Comparison of ENCODE assay signal across 22 cellular contexts in the genomic region with DNA sequence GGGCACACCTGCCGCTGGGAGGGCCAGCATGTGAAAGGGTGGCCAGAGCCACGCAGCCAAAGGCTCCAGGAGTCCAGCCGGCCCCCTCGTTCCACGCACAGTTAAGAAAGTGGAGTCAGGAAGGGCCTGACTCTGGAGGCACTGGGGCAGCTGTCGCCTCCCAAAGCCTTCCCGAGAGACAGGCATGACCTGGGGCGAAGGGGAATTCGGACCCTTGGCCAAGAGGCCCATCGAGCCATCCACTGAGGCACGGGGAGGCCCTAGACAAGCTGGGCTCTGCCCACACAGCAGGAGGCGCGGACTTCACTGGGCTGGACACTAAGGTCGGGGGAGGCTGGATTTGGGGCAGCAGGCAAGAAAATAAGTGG. TPM values are rescaled to one million over a fixed set of nuclear protein-coding genes. Genes with fewer than 3 reads are reported as not detected.
DNase-seq lines count a peak whose midpoint lies in the region; ATAC-seq, FAIRE-seq and TF ChIP-seq lines count a peak whose summit lies in the region.
"Had no signal": no experiment of that assay in that cellular context is flagged by ENCODE, and none has a peak within 500 bp of the region (broad histone marks: within the 10 kb centered on the region; RNA-seq: fewer than 3 reads in every experiment).

No MANE protein-coding gene starts in this region.

- TF ChIP-seq CTCF in osteocyte (IDR thresholded peaks at IDR 0.05) (no peak), uterus (IDR thresholded peaks at IDR 0.05) (no peak)

- no peak for FAIRE-seq in small intestine (lab: Jason Lieb, UNC)
- FAIRE-seq: GM12878, urothelium cell line had no signal

- intact Hi-C loops in left ventricle myocardium superior (cut with micrococcal nuclease), result no loop called here
- intact Hi-C loops in Right ventricle myocardium inferior (cut with DNase I), result no loop called here
- intact Hi-C loops in uterus (cut with DNase I; ENCODE audit: low total_unique reads), result no loop called here

- DNase-seq in left ventricle myocardium superior (no peak), Right ventricle myocardium inferior (ENCODE audit: missing footprints) (no peak), islet precursor cell (peak; percentile 55), osteocyte (ENCODE audit: extremely low spot score, unreplicated experiment) (peak; percentile 74), uterus (no peak), small intestine (no peak)
- no peak for DNase-seq in NK-92 treated with Interleukin-12 subunit alpha and Interleukin-12 subunit beta, amount 100 ng/mL, for 24 hours (lab: John Stamatoyannopoulos, UW)
- no peak for DNase-seq in activated naive CD8-positive, alpha-beta T cell treated with anti-CD3 and anti-CD28 coated beads for 36 hours
- DNase-seq: activated CD4-positive, alpha-beta T cell treated with anti-CD3 and anti-CD28 coated beads, Interleukin-2, amount 50 U/mL, for 48 hours; effector memory CD8-positive, alpha-beta T cell; KBM-7; NCI-H1092 had no signal

- WGBS in small intestine, 3 donors, result 45 to 83% (median 76%) methylated on average over 14 of the region's 14 CpGs

- TF ChIP-seq POLR2A in uterus (IDR thresholded peaks at IDR 0.05), result no peak

- H3K4me1 ChIP-seq in uterus, result peaks cover 6 to 35% of the 10 kb centered on the region in 2 donors
- H3K4me1 ChIP-seq in small intestine (ENCODE audit: control insufficient read depth in 2 of 2, insufficient read depth in 1 of 2, low read depth in 1 of 2, low read length in 1 of 2), result peaks cover 0 to 2% of the 10 kb centered on the region in 2 donors

- no peaks in the 10 kb centered on the region for H3K36me3 Mint-ChIP-seq in osteocyte (ENCODE audit: unreplicated experiment)
- no peaks in the 10 kb centered on the region for H3K36me3 Mint-ChIP-seq in activated naive CD8-positive, alpha-beta T cell treated with anti-CD3 and anti-CD28 coated beads for 36 hours
- H3K36me3 Mint-ChIP-seq: stimulated activated memory B cell treated with anti-CD40 and anti-IgM and Interleukin-4, amounts not matched to agents 10 μg/mL and 1 μg/mL and 100 μg/mL, for 72 hours had no signal

- ATAC-seq in left ventricle myocardium superior, result peak; percentile 1
- no peak for ATAC-seq in Right ventricle myocardium inferior
- ATAC-seq: effector memory CD8-positive, alpha-beta T cell; GM12878; Panc1; stimulated activated memory B cell treated with anti-CD40 and anti-IgM and Interleukin-4, amounts not matched to agents 10 μg/mL and 1 μg/mL and 100 μg/mL, for 72 hours had no signal

- H3K9me3 ChIP-seq in uterus, result no peaks in the 10 kb centered on the region
- no peaks in the 10 kb centered on the region for H3K9me3 ChIP-seq in small intestine (ENCODE audit: control insufficient read depth, low read depth)

- H3K4me3 ChIP-seq in uterus (no peak overlapping the region), small intestine (ENCODE audit: low read depth in 1 of 2, low read length in 2 of 2) (no peak overlapping the region)
- H3K4me3 ChIP-seq: GM12878, smooth muscle cell had no signal

- no peaks in the 10 kb centered on the region for H3K27me3 ChIP-seq in uterus
- H3K27me3 ChIP-seq in small intestine (ENCODE audit: control insufficient read depth in 2 of 2, insufficient read depth in 2 of 2, low read length in 2 of 2), result no peaks in the 10 kb centered on the region

- H3K27ac ChIP-seq in uterus (peak overlapping the region; percentile 69 to 86), small intestine (ENCODE audit: low read depth in 1 of 2, low read length in 1 of 2) (peak overlapping the region in 1 of 2 donors; percentile 57)

- no peaks in the 10 kb centered on the region for H3K36me3 ChIP-seq in uterus
- no peaks in the 10 kb centered on the region for H3K36me3 ChIP-seq in small intestine (ENCODE audit: control insufficient read depth in 2 of 2, insufficient read depth in 2 of 2, low read length in 2 of 2)

- no peaks in the 10 kb centered on the region for H3K9me3 Mint-ChIP-seq in osteocyte (ENCODE audit: unreplicated experiment)
- no peaks in the 10 kb centered on the region for H3K9me3 Mint-ChIP-seq in activated naive CD8-positive, alpha-beta T cell treated with anti-CD3 and anti-CD28 coated beads for 36 hours
- H3K9me3 Mint-ChIP-seq: activated T-helper 1 cell treated with anti-CD3 and anti-CD28 coated beads, Interleukin-12 subunit alpha, Interleukin-12 subunit beta, Interleukin-2, Interleukin-4 antibody, amounts not matched to agents 30 ng/mL and 10 ng/mL and 1 ng/mL, durations not matched to agents 14 hours and 24 hours and 36 hours; effector memory CD8-positive, alpha-beta T cell; neural crest cell; stimulated activated memory B cell treated with anti-CD40 and anti-IgM and Interleukin-4, amounts not matched to agents 10 μg/mL and 1 μg/mL and 100 μg/mL, for 72 hours had no signal

- no peak overlapping the region for H3K27ac Mint-ChIP-seq in osteocyte (ENCODE audit: unreplicated experiment)
- no peak overlapping the region for H3K27ac Mint-ChIP-seq in activated naive CD8-positive, alpha-beta T cell treated with anti-CD3 and anti-CD28 coated beads for 36 hours
- H3K27ac Mint-ChIP-seq: activated T-helper 1 cell treated with anti-CD3 and anti-CD28 coated beads, Interleukin-12 subunit alpha, Interleukin-12 subunit beta, Interleukin-2, Interleukin-4 antibody, amounts not matched to agents 30 ng/mL and 10 ng/mL and 1 ng/mL, durations not matched to agents 14 hours and 24 hours and 36 hours; effector memory CD8-positive, alpha-beta T cell; stimulated activated memory B cell treated with anti-CD40 and anti-IgM and Interleukin-4, amounts not matched to agents 10 μg/mL and 1 μg/mL and 100 μg/mL, for 72 hours had no signal

- H3K27me3 Mint-ChIP-seq in osteocyte (ENCODE audit: unreplicated experiment), result peaks cover 10% of the 10 kb centered on the region
- H3K27me3 Mint-ChIP-seq in activated naive CD8-positive, alpha-beta T cell treated with anti-CD3 and anti-CD28 coated beads for 36 hours, result no peaks in the 10 kb centered on the region

- H3K4me1 Mint-ChIP-seq in osteocyte (ENCODE audit: unreplicated experiment), result peaks cover 20% of the 10 kb centered on the region
- no peaks in the 10 kb centered on the region for H3K4me1 Mint-ChIP-seq in activated naive CD8-positive, alpha-beta T cell treated with anti-CD3 and anti-CD28 coated beads for 36 hours
- H3K4me1 Mint-ChIP-seq: stimulated activated memory B cell treated with anti-CD40 and anti-IgM and Interleukin-4, amounts not matched to agents 10 μg/mL and 1 μg/mL and 100 μg/mL, for 72 hours had no signal

- H3K4me3 Mint-ChIP-seq in osteocyte (ENCODE audit: unreplicated experiment), result no peak overlapping the region
- H3K4me3 Mint-ChIP-seq in activated naive CD8-positive, alpha-beta T cell treated with anti-CD3 and anti-CD28 coated beads for 36 hours, result no peak overlapping the region
- H3K4me3 Mint-ChIP-seq: activated T-helper 1 cell treated with anti-CD3 and anti-CD28 coated beads, Interleukin-12 subunit alpha, Interleukin-12 subunit beta, Interleukin-2, Interleukin-4 antibody, amounts not matched to agents 30 ng/mL and 10 ng/mL and 1 ng/mL, durations not matched to agents 14 hours and 24 hours and 36 hours; effector memory CD8-positive, alpha-beta T cell; neural crest cell; stimulated activated memory B cell treated with anti-CD40 and anti-IgM and Interleukin-4, amounts not matched to agents 10 μg/mL and 1 μg/mL and 100 μg/mL, for 72 hours had no signal

RNA-seq across cellular contexts. Expression of gene SNED1, which starts 38.5 kb away (rescaled TPM):
- total RNA-seq in left ventricle myocardium superior (7.4 TPM), Right ventricle myocardium inferior (6.7 TPM), osteocyte (17.6 and 19.4 TPM in 2 replicates), uterus (10 to 100 TPM; 18.5 to 87.1 (median 21.9) TPM)
- 1 to 10 TPM in 2 of 3 donors, under 1 TPM in 1; 0.45 to 5.7 (median 1.1) TPM for polyA plus RNA-seq in small intestine
- total RNA-seq in activated naive CD8-positive, alpha-beta T cell treated with anti-CD3 and anti-CD28 coated beads for 36 hours, result 1 to 10 TPM in 1 of 2 experiments, under 1 TPM in 1; 0.91 to 1.0 TPM

RNA-seq across cellular contexts. Expression of gene CROCC2, which starts 53.8 kb away (rescaled TPM):
- total RNA-seq in left ventricle myocardium superior (not detected), Right ventricle myocardium inferior (not detected), osteocyte (not detected in 2 replicates), uterus (1 to 10 TPM in 2 of 4 donors, under 1 TPM in 1, not detected in 1; 0.79 to 2.6 (median 1.8) TPM)
- under 1 TPM in 1 of 3 donors, not detected in 2; 0.13 TPM for polyA plus RNA-seq in small intestine
- total RNA-seq in activated naive CD8-positive, alpha-beta T cell treated with anti-CD3 and anti-CD28 coated beads for 36 hours, result not detected
- total RNA-seq: activated T-helper 1 cell treated with anti-CD3 and anti-CD28 coated beads, Interleukin-12 subunit alpha, Interleukin-12 subunit beta, Interleukin-2, Interleukin-4 antibody, amounts not matched to agents 30 ng/mL and 10 ng/mL and 1 ng/mL, durations not matched to agents 14 hours and 24 hours and 36 hours; cardiac septum; G401; GM12878; lung microvascular endothelial cell; neural crest cell; smooth muscle cell had no signal
- polyA plus RNA-seq: GM12878, smooth muscle cell had no signal

Comparison
In these comparisons a context has a peak if more than half of its experiments do, and no peak if none do; other contexts are left out.
1. DNase-seq: peak in islet precursor cell (single experiment) and osteocyte (single experiment); none in left ventricle myocardium superior (single experiment), Right ventricle myocardium inferior (single experiment), uterus (0 of 2), small intestine (single experiment), NK-92 treated with Interleukin-12 subunit alpha and Interleukin-12 subunit beta, amount 100 ng/mL, for 24 hours (single experiment) and activated naive CD8-positive, alpha-beta T cell treated with anti-CD3 and anti-CD28 coated beads for 36 hours (single experiment).